11 cellular contexts compared by ENCODE assay signal in genomic region chr9:132672413-132672690, GRCh38. TPM values are rescaled to one million over a fixed set of nuclear protein-coding genes. Genes with fewer than 3 reads are reported as not detected.
DNase-seq lines count a peak whose midpoint lies in the region; ATAC-seq, FAIRE-seq and TF ChIP-seq lines count a peak whose summit lies in the region.
"Had no signal": no experiment of that assay in that cellular context is flagged by ENCODE, and none has a peak within 500 bp of the region (broad histone marks: within the 10 kb centered on the region; RNA-seq: fewer than 3 reads in every experiment).

No MANE protein-coding gene starts in this region.

- H3K4me1 Mint-ChIP-seq in activated T-cell treated with anti-CD3 and anti-CD28 coated beads, Interleukin-2, amount 50 U/mL, for 24 hours (ENCODE audit: low read depth): peaks cover 60% of the 10 kb centered on the region
- peaks cover 32% of the 10 kb centered on the region for H3K4me1 Mint-ChIP-seq in endothelial cell (ENCODE audit: unreplicated experiment)

- no peaks in the 10 kb centered on the region for H3K27me3 ChIP-seq in small intestine (ENCODE audit: control insufficient read depth in 2 of 2, insufficient read depth in 2 of 2, low read length in 2 of 2)

- no peak for DNase-seq in activated T-cell treated with anti-CD3 and anti-CD28 coated beads, Interleukin-2, amount 50 U/mL, for 24 hours
- DNase-seq in activated T-cell treated with anti-CD3 and anti-CD28 coated beads, Interleukin-2, amount 50 U/mL, for 1 hour: no peak
- peak; percentile 34 for DNase-seq in OCI-M1 (lab: John Stamatoyannopoulos, UW)
- no peak for DNase-seq in endothelial cell (ENCODE audit: low spot score)
- peak; percentile 5 for DNase-seq in small intestine
- no peak for DNase-seq in NCI-H82 treated with DMSO at 0.1 percent for 48 hours (lab: John Stamatoyannopoulos, UW; ENCODE audit: unreplicated experiment)
- DNase-seq: hypothalamus had no signal

- TF ChIP-seq CTCF in endothelial cell (IDR thresholded peaks at IDR 0.05; ENCODE audit: unreplicated experiment): no peak

- H3K9me3 ChIP-seq in small intestine (ENCODE audit: control insufficient read depth, low read depth): no peaks in the 10 kb centered on the region
- H3K9me3 ChIP-seq: thoracic aorta had no signal

- no peaks in the 10 kb centered on the region for H3K36me3 ChIP-seq in small intestine (ENCODE audit: control insufficient read depth in 2 of 2, insufficient read depth in 2 of 2, low read length in 2 of 2)
- H3K36me3 ChIP-seq: thoracic aorta had no signal

- H3K4me1 ChIP-seq in small intestine (ENCODE audit: control insufficient read depth in 2 of 2, insufficient read depth in 1 of 2, low read depth in 1 of 2, low read length in 1 of 2): peaks cover 0 to 12% of the 10 kb centered on the region in 2 donors

- H3K4me3 ChIP-seq in small intestine (ENCODE audit: low read depth in 1 of 2, low read length in 2 of 2): no peak overlapping the region

- no peaks in the 10 kb centered on the region for H3K27me3 Mint-ChIP-seq in activated T-cell treated with anti-CD3 and anti-CD28 coated beads, Interleukin-2, amount 50 U/mL, for 24 hours
- peaks cover 8% of the 10 kb centered on the region for H3K27me3 Mint-ChIP-seq in endothelial cell (ENCODE audit: unreplicated experiment)

- H3K27ac ChIP-seq in small intestine (ENCODE audit: low read depth in 1 of 2, low read length in 1 of 2): no peak overlapping the region
- H3K27ac ChIP-seq: thoracic aorta had no signal

- FAIRE-seq in small intestine (lab: Jason Lieb, UNC): no peak
- FAIRE-seq: RCC 7860 had no signal

- H3K36me3 Mint-ChIP-seq in activated T-cell treated with anti-CD3 and anti-CD28 coated beads, Interleukin-2, amount 50 U/mL, for 24 hours (ENCODE audit: low read depth): peaks cover 78% of the 10 kb centered on the region
- peaks cover 5% of the 10 kb centered on the region for H3K36me3 Mint-ChIP-seq in endothelial cell (ENCODE audit: low read depth, unreplicated experiment)

- no peak for ATAC-seq in GM18519 (IDR thresholded peaks at IDR 0.05; ENCODE audit: low FRiP score, unreplicated experiment)
- no peak for ATAC-seq in HG03439 (IDR thresholded peaks at IDR 0.05; ENCODE audit: unreplicated experiment)

- no peaks in the 10 kb centered on the region for H3K9me3 Mint-ChIP-seq in activated T-cell treated with anti-CD3 and anti-CD28 coated beads, Interleukin-2, amount 50 U/mL, for 24 hours
- no peaks in the 10 kb centered on the region for H3K9me3 Mint-ChIP-seq in endothelial cell (ENCODE audit: unreplicated experiment)

- H3K27ac Mint-ChIP-seq in activated T-cell treated with anti-CD3 and anti-CD28 coated beads, Interleukin-2, amount 50 U/mL, for 24 hours: peak overlapping the region; percentile 97
- H3K27ac Mint-ChIP-seq in endothelial cell (ENCODE audit: unreplicated experiment): peak overlapping the region; percentile 45

- 18 to 34% (median 23%) methylated on average over 5 of the region's 5 CpGs for WGBS in small intestine, 3 donors

- H3K4me3 Mint-ChIP-seq in activated T-cell treated with anti-CD3 and anti-CD28 coated beads, Interleukin-2, amount 50 U/mL, for 24 hours: peak overlapping the region; percentile 95
- peak overlapping the region; percentile 98 for H3K4me3 Mint-ChIP-seq in endothelial cell (ENCODE audit: unreplicated experiment)

RNA-seq across cellular contexts. Expression of gene GTF3C4, which starts 2.1 kb away (rescaled TPM):
- total RNA-seq in endothelial cell (ENCODE audit: unreplicated experiment): 27.6 TPM
- polyA plus RNA-seq in small intestine: 1 to 10 TPM; 1.6 to 5.0 (median 1.8) TPM

RNA-seq across cellular contexts. Expression of gene DDX31, which starts 2.6 kb away (rescaled TPM):
- 15.8 TPM for total RNA-seq in endothelial cell (ENCODE audit: unreplicated experiment)
- 1 to 10 TPM; 2.2 to 6.1 (median 3.8) TPM for polyA plus RNA-seq in small intestine

Comparison
In these comparisons a context has a peak if more than half of its experiments do, and no peak if none do; other contexts are left out.
1. DNase-seq: peak in OCI-M1 (single experiment) and small intestine (single experiment); none in activated T-cell treated with anti-CD3 and anti-CD28 coated beads, Interleukin-2, amount 50 U/mL, for 24 hours (single experiment), activated T-cell treated with anti-CD3 and anti-CD28 coated beads, Interleukin-2, amount 50 U/mL, for 1 hour (single experiment), endothelial cell (single experiment) and NCI-H82 treated with DMSO at 0.1 percent for 48 hours (single experiment).